In the genomic region with DNA sequence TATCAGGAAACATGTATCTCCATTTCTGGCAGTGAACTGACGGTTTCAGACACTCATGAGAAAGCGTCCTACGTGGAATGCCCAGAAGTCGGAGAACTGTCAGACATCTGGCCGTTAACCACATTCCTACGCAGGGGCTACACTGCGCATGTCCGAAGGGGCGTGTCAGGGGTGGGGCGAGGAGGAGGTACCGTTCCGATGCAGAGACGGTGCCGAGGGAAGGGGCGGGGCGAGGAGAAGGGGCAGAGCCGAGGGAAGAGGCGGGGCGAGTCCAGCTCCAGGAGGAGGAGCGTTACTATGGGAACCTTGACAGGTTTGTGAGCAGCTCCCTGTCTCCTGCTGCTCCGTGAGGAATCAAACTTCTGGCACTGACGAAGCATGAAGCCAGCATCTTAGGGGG, we compare ENCODE assay signal across 27 cellular contexts.
"Had no signal": no experiment of that assay in that cellular context is flagged by ENCODE, and none has a peak within 500 bp of the region (broad histone marks: within the 10 kb centered on the region; RNA-seq: fewer than 3 reads in every experiment).

No MANE protein-coding gene starts in this region.

- H3K4me3 ChIP-seq: coronary artery, dorsolateral prefrontal cortex, gastrocnemius medialis, left ventricle myocardium inferior, lung, mucosa of descending colon, thoracic aorta, vagina had no signal

- H3K36me3 ChIP-seq: brain microvascular endothelial cell, gastrocnemius medialis, left ventricle myocardium inferior, thoracic aorta, vagina had no signal

- ATAC-seq: gastrocnemius medialis; mucosa of descending colon; natural killer cell treated with Interleukin-12 subunit alpha and Interleukin-12 subunit beta and Interleukin-15 and Interleukin-18, amount 100 ng/mL, for 72 hours; right cardiac atrium had no signal

- H3K27ac ChIP-seq: brain microvascular endothelial cell, coronary artery, dorsolateral prefrontal cortex, gastrocnemius medialis, left ventricle myocardium inferior, thoracic aorta, vagina, VCaP had no signal

- H3K27me3 ChIP-seq: brain microvascular endothelial cell, dorsolateral prefrontal cortex, gastrocnemius medialis, vagina had no signal

- H3K4me1 ChIP-seq: gastrocnemius medialis, left ventricle myocardium inferior, vagina had no signal

- DNase-seq: activated CD4-positive, alpha-beta memory T cell treated with anti-CD3 and anti-CD28 coated beads, Interleukin-2, amount 10 ng/mL, durations not matched to agents 7 days and 5 days; activated CD4-positive, alpha-beta T cell treated with anti-CD3 and anti-CD28 coated beads, Interleukin-2, amount 10 ng/mL, durations not matched to agents 7 days and 5 days; activated CD8-positive, alpha-beta memory T cell treated with anti-CD3 and anti-CD28 coated beads, Interleukin-2, amount 50 U/mL, for 48 hours; activated gamma-delta T cell; activated naive CD4-positive, alpha-beta T cell treated with anti-CD3 and anti-CD28 coated beads, Interleukin-2, amount 50 U/mL, for 16 hours; activated T-cell treated with anti-CD3 and anti-CD28 coated beads, Interleukin-2, amount 50 U/mL, for 24 hours; amniotic stem cell; brain microvascular endothelial cell; dorsolateral prefrontal cortex; effector memory CD4-positive, alpha-beta T cell; gastrocnemius medialis; glutamatergic neuron; islet precursor cell; left ventricle myocardium inferior; mucosa of descending colon; posterior cingulate gyrus; right cardiac atrium; stimulated activated CD4-positive, alpha-beta T cell treated with anti-CD3 and anti-CD28 coated beads, Interleukin-15, amount 100 ng/mL, for 24 hours; stimulated activated CD4-positive, alpha-beta T cell treated with anti-CD3 and anti-CD28 coated beads, Interleukin-2, amount 100 ng/mL, for 24 hours; stimulated activated naive CD4-positive, alpha-beta T cell; trophoblast cell had no signal
